In genomic region chr17:62681939-62682381, GRCh38 we compare ENCODE assay signal across 1 cellular context.
TF ChIP-seq lines count a peak whose summit lies in the region.

No MANE protein-coding gene starts in this region.

TF ChIP-seq in K562, 482 proteins besides CTCF, POLR2A, EP300 and RAD21 (continued from another document):
- TF ChIP-seq FOXO4 (CRISPR knock-in tag; IDR thresholded peaks at IDR 0.05) (no peak), ZNF583 (CRISPR knock-in tag; IDR thresholded peaks at IDR 0.05) (no peak), ZNF395 (CRISPR knock-in tag; IDR thresholded peaks at IDR 0.05) (no peak), ZNF766 (CRISPR knock-in tag; conservative IDR thresholded peaks at IDR 0.05) (peak; percentile 11; the same call in 1 of the 2 replicates), RREB1 (CRISPR knock-in tag; IDR thresholded peaks at IDR 0.05) (no peak), HDGF (IDR thresholded peaks at IDR 0.05) (no peak), MXD1 (CRISPR knock-in tag; IDR thresholded peaks at IDR 0.05; ENCODE audit: borderline replicate concordance, poor library complexity, severe bottlenecking) (no peak), FOXJ3 (CRISPR knock-in tag; IDR thresholded peaks at IDR 0.05) (no peak), PCBP1 (IDR thresholded peaks at IDR 0.05; ENCODE audit: low read depth, low read length, poor library complexity, severe bottlenecking) (no peak), BRD4 (IDR thresholded peaks at IDR 0.05) (peak; percentile 58; the same call in 1 of the 2 replicates), SMC3 (conservative IDR thresholded peaks at IDR 0.05; ENCODE audit: insufficient read depth, low read depth, low read length) (no peak), MAFK (IDR thresholded peaks at IDR 0.05; ENCODE audit: low read length) (no peak), ZFP1 (CRISPR knock-in tag; IDR thresholded peaks at IDR 0.05) (no peak), KDM5B (IDR thresholded peaks at IDR 0.05; ENCODE audit: insufficient replicate concordance, low read depth, low read length) (peak; percentile 28), ATF7 (IDR thresholded peaks at IDR 0.05) (no peak), CREB1 (IDR thresholded peaks at IDR 0.05) (no peak), CREB1 (CRISPR knock-in tag; IDR thresholded peaks at IDR 0.05) (no peak), NBN (IDR thresholded peaks at IDR 0.05; ENCODE audit: low read depth) (no peak), NR2C2 (CRISPR knock-in tag; IDR thresholded peaks at IDR 0.05) (no peak), NR2C2 (tag; IDR thresholded peaks at IDR 0.05) (peak; percentile 17; the same call in 1 of the 2 replicates), TGIF2 (CRISPR knock-in tag; IDR thresholded peaks at IDR 0.05) (no peak), ZNF197 (CRISPR knock-in tag; IDR thresholded peaks at IDR 0.05; ENCODE audit: low read depth) (0 out of 2 replicates have a peak, but pooled peaks have one; percentile 2), ETV5 (CRISPR knock-in tag; IDR thresholded peaks at IDR 0.05; ENCODE audit: low read depth) (0 out of 2 replicates have a peak, but pooled peaks have one; percentile 1), ERF (CRISPR knock-in tag; IDR thresholded peaks at IDR 0.05) (no peak), ZNF431 (CRISPR knock-in tag; IDR thresholded peaks at IDR 0.05) (no peak), ILK (tag; IDR thresholded peaks at IDR 0.05; ENCODE audit: borderline replicate concordance, low read depth) (no peak), ZNF507 (tag; conservative IDR thresholded peaks at IDR 0.05) (no peak), NEUROD1 (IDR thresholded peaks at IDR 0.05; ENCODE audit: borderline replicate concordance, low read depth, low read length, partially characterized antibody) (no peak), ZNF584 (CRISPR knock-in tag; IDR thresholded peaks at IDR 0.05; ENCODE audit: low read depth) (0 out of 2 replicates have a peak, but pooled peaks have one; percentile 22), ZNF143 (CRISPR knock-in tag; IDR thresholded peaks at IDR 0.05) (no peak), LCOR (CRISPR knock-in tag; IDR thresholded peaks at IDR 0.05) (no peak), RBFOX2 (IDR thresholded peaks at IDR 0.05; ENCODE audit: low read depth, low read length) (peak; percentile 52; the same call in 1 of the 2 replicates), MGA (IDR thresholded peaks at IDR 0.05) (no peak), GTF2A2 (tag; IDR thresholded peaks at IDR 0.05) (0 out of 2 replicates have a peak, but pooled peaks have one; percentile 41), SUPT5H (IDR thresholded peaks at IDR 0.05) (no peak), KLF6 (CRISPR knock-in tag; IDR thresholded peaks at IDR 0.05; ENCODE audit: borderline replicate concordance) (no peak), PTTG1 (tag; IDR thresholded peaks at IDR 0.05; ENCODE audit: low read depth) (no peak), TRIM25 (IDR thresholded peaks at IDR 0.05; ENCODE audit: borderline replicate concordance) (no peak), ZFX (CRISPR knock-in tag; IDR thresholded peaks at IDR 0.05) (peak; percentile 84), ZFPM2 (CRISPR knock-in tag; IDR thresholded peaks at IDR 0.05) (no peak), ZNF668 (CRISPR knock-in tag; IDR thresholded peaks at IDR 0.05) (no peak)
